ENCODE assay signal across 17 cellular contexts in genomic region chr4:38109896-38110295, GRCh38.
DNase-seq lines count a peak whose midpoint lies in the region; ATAC-seq and TF ChIP-seq lines count a peak whose summit lies in the region.
"Had no signal": no experiment of that assay in that cellular context is flagged by ENCODE, and none has a peak within 500 bp of the region (broad histone marks: within the 10 kb centered on the region; RNA-seq: fewer than 3 reads in every experiment).

No MANE protein-coding gene starts in this region.

- H3K27ac ChIP-seq in cardiac muscle cell (peak overlapping the region; percentile 47), uterus (peak overlapping the region; percentile 11 to 22), suprapubic skin (no peak overlapping the region)
- H3K27ac ChIP-seq: breast epithelium, prostate gland, SK-N-MC had no signal

- H3K27me3 Mint-ChIP-seq in brain, result no peaks in the 10 kb centered on the region
- H3K27me3 Mint-ChIP-seq: activated naive CD4-positive, alpha-beta T cell treated with anti-CD3 and anti-CD28 coated beads, Interleukin-2, amount 50 U/mL, for 24 hours had no signal

- ATAC-seq in left cardiac atrium (no peak), GM19023 (IDR thresholded peaks at IDR 0.05; ENCODE audit: unreplicated experiment) (no peak), HG03175 (IDR thresholded peaks at IDR 0.05; ENCODE audit: unreplicated experiment) (no peak)

- TF ChIP-seq CTCF in cardiac muscle cell (IDR thresholded peaks at IDR 0.05; ENCODE audit: low read depth, low read length) (no peak), brain (conservative IDR thresholded peaks at IDR 0.05) (no peak), uterus (IDR thresholded peaks at IDR 0.05) (no peak), suprapubic skin (IDR thresholded peaks at IDR 0.05) (no peak)

- H3K9me3 Mint-ChIP-seq in brain, result no peaks in the 10 kb centered on the region
- H3K9me3 Mint-ChIP-seq: activated naive CD4-positive, alpha-beta T cell treated with anti-CD3 and anti-CD28 coated beads, Interleukin-2, amount 50 U/mL, for 24 hours had no signal

- peaks cover 33% of the 10 kb centered on the region for H3K4me1 ChIP-seq in cardiac muscle cell (ENCODE audit: low read depth)
- peaks cover 0 to 4% of the 10 kb centered on the region in 2 donors for H3K4me1 ChIP-seq in uterus
- H3K4me1 ChIP-seq in suprapubic skin, result peaks cover 16% of the 10 kb centered on the region
- H3K4me1 ChIP-seq: breast epithelium, prostate gland had no signal

- no peak for TF ChIP-seq EP300 in suprapubic skin (IDR thresholded peaks at IDR 0.05)

- H3K36me3 ChIP-seq in cardiac muscle cell, result no peaks in the 10 kb centered on the region
- no peaks in the 10 kb centered on the region for H3K36me3 ChIP-seq in uterus
- peaks cover 6% of the 10 kb centered on the region for H3K36me3 ChIP-seq in suprapubic skin
- H3K36me3 ChIP-seq: breast epithelium, prostate gland had no signal

- 80% methylated on average over 6 of the region's 6 CpGs for WGBS in suprapubic skin

- peaks cover 15% of the 10 kb centered on the region for H3K36me3 Mint-ChIP-seq in brain

- DNase-seq in cardiac muscle cell (ENCODE audit: low read depth in 1 of 2, low spot score in 1 of 2) (peak in 1 of 2 donors; percentile 31), left cardiac atrium (no peak), mucosa of gallbladder (ENCODE audit: low spot score) (peak; percentile 59), uterus (no peak), suprapubic skin (ENCODE audit: low spot score in 2 of 2) (no peak)
- DNase-seq: ACHN; activated CD4-positive, alpha-beta T cell treated with anti-CD3 and anti-CD28 coated beads for 48 hours; KBM-7; NCI-H1092 treated with DMSO at 0.1 percent for 48 hours; NCI-H510A treated with DMSO at 0.1 percent for 48 hours had no signal

- H3K4me3 ChIP-seq in cardiac muscle cell, result no peak overlapping the region
- no peak overlapping the region for H3K4me3 ChIP-seq in uterus
- no peak overlapping the region for H3K4me3 ChIP-seq in suprapubic skin
- H3K4me3 ChIP-seq: breast epithelium, prostate gland, SK-N-MC had no signal

- TF ChIP-seq POLR2A in uterus (IDR thresholded peaks at IDR 0.05) (no peak), suprapubic skin (IDR thresholded peaks at IDR 0.05) (no peak)

- intact Hi-C loops in left cardiac atrium (cut with DNase I), result no loop called here
- intact Hi-C loops in uterus (cut with DNase I; ENCODE audit: low total_unique reads), result no loop called here

- H3K4me1 Mint-ChIP-seq in brain, result peaks cover 64% of the 10 kb centered on the region

- H3K9me3 ChIP-seq in cardiac muscle cell (ENCODE audit: low read depth), result no peaks in the 10 kb centered on the region
- H3K9me3 ChIP-seq in uterus, result no peaks in the 10 kb centered on the region
- H3K9me3 ChIP-seq in suprapubic skin, result no peaks in the 10 kb centered on the region
- H3K9me3 ChIP-seq: breast epithelium, prostate gland had no signal

- H3K4me3 Mint-ChIP-seq in brain, result no peak overlapping the region
- H3K4me3 Mint-ChIP-seq: activated naive CD4-positive, alpha-beta T cell treated with anti-CD3 and anti-CD28 coated beads, Interleukin-2, amount 50 U/mL, for 24 hours had no signal

- H3K27me3 ChIP-seq in cardiac muscle cell (no peaks in the 10 kb centered on the region), uterus (no peaks in the 10 kb centered on the region), suprapubic skin (no peaks in the 10 kb centered on the region)
- H3K27me3 ChIP-seq: breast epithelium had no signal

- peak overlapping the region in 3 of 5 experiments; percentile 18 to 76 (median 38) for H3K27ac Mint-ChIP-seq in brain
- H3K27ac Mint-ChIP-seq: activated naive CD4-positive, alpha-beta T cell treated with anti-CD3 and anti-CD28 coated beads, Interleukin-2, amount 50 U/mL, for 24 hours had no signal
